In genomic region chr2:32262105-32262504, GRCh38 we compare ENCODE assay signal across 19 cellular contexts. TPM values are rescaled to one million over a fixed set of nuclear protein-coding genes. Genes with fewer than 3 reads are reported as not detected.
DNase-seq lines count a peak whose midpoint lies in the region; ATAC-seq and TF ChIP-seq lines count a peak whose summit lies in the region.
"Had no signal": no experiment of that assay in that cellular context is flagged by ENCODE, and none has a peak within 500 bp of the region (broad histone marks: within the 10 kb centered on the region; RNA-seq: fewer than 3 reads in every experiment).

No MANE protein-coding gene starts in this region.

- H3K4me1 ChIP-seq in OCI-LY3 (ENCODE audit: low read length) = peaks cover 19% of the 10 kb centered on the region
- H3K4me1 ChIP-seq in left ventricle myocardium inferior = peaks cover 6% of the 10 kb centered on the region
- H3K4me1 ChIP-seq in neural progenitor cell = no peaks in the 10 kb centered on the region
- H3K4me1 ChIP-seq: BLaER1, thyroid gland had no signal

- TF ChIP-seq CTCF in OCI-LY3 (IDR thresholded peaks at IDR 0.05; ENCODE audit: low read depth, low read length) (no peak), left ventricle myocardium inferior (IDR thresholded peaks at IDR 0.05; ENCODE audit: borderline replicate concordance) (no peak), neural progenitor cell (IDR thresholded peaks at IDR 0.05) (no peak)
- TF ChIP-seq CTCF in activated CD8-positive, alpha-beta T cell treated with anti-CD3 and anti-CD28 coated beads for 36 hours (IDR thresholded peaks at IDR 0.05) = no peak

- no peaks in the 10 kb centered on the region for H4K20me1 ChIP-seq in OCI-LY3 (ENCODE audit: insufficient read depth, low read length)
- H4K20me1 ChIP-seq in neural progenitor cell (ENCODE audit: low read depth) = no peaks in the 10 kb centered on the region
- H4K20me1 ChIP-seq: BLaER1 had no signal

- H3K9me3 Mint-ChIP-seq in activated CD8-positive, alpha-beta T cell treated with anti-CD3 and anti-CD28 coated beads for 36 hours = no peaks in the 10 kb centered on the region
- no peaks in the 10 kb centered on the region for H3K9me3 Mint-ChIP-seq in neural progenitor cell

- H2AFZ ChIP-seq in OCI-LY3 (ENCODE audit: low read depth, low read length) (no peak overlapping the region), neural progenitor cell (replicated peaks) (no peak overlapping the region)

- H3K27me3 ChIP-seq in OCI-LY3 (ENCODE audit: low read depth, low read length) = no peaks in the 10 kb centered on the region
- no peaks in the 10 kb centered on the region for H3K27me3 ChIP-seq in left ventricle myocardium inferior (ENCODE audit: low read depth)
- H3K27me3 ChIP-seq in neural progenitor cell = peaks cover 10% of the 10 kb centered on the region
- H3K27me3 ChIP-seq: BLaER1, ovary, thyroid gland had no signal

- H3K27ac ChIP-seq in OCI-LY3 (ENCODE audit: low read length) (no peak overlapping the region), left ventricle myocardium inferior (replicated peaks) (peak overlapping the region; percentile 16), neural progenitor cell (no peak overlapping the region)
- H3K27ac ChIP-seq: BLaER1, ovary, thyroid gland had no signal

- H3K9ac ChIP-seq in OCI-LY3 (ENCODE audit: low read length) (no peak overlapping the region), neural progenitor cell (no peak overlapping the region)
- H3K9ac ChIP-seq: BLaER1 had no signal

- H3K4me3 ChIP-seq in OCI-LY3 (ENCODE audit: low read length) (no peak overlapping the region), left ventricle myocardium inferior (no peak overlapping the region), neural progenitor cell (no peak overlapping the region)
- H3K4me3 ChIP-seq: BLaER1, ovary, smooth muscle cell, thyroid gland had no signal

- H3K36me3 ChIP-seq in OCI-LY3 (replicated peaks; ENCODE audit: low read depth, low read length) (no peaks in the 10 kb centered on the region), left ventricle myocardium inferior (no peaks in the 10 kb centered on the region), neural progenitor cell (no peaks in the 10 kb centered on the region)
- H3K36me3 ChIP-seq: BLaER1, ovary, thyroid gland had no signal

- H3F3A ChIP-seq in neural progenitor cell (ENCODE audit: low read depth) = no peaks in the 10 kb centered on the region

- H3K27ac Mint-ChIP-seq in activated CD8-positive, alpha-beta T cell treated with anti-CD3 and anti-CD28 coated beads for 36 hours = no peak overlapping the region
- H3K27ac Mint-ChIP-seq in neural progenitor cell = no peak overlapping the region
- H3K27ac Mint-ChIP-seq: activated CD8-positive, alpha-beta memory T cell treated with anti-CD3 and anti-CD28 coated beads, Interleukin-2, amount 10 ng/mL, durations not matched to agents 7 days and 5 days; T-helper 17 cell had no signal

- H3K79me2 ChIP-seq in OCI-LY3 (ENCODE audit: low read length) = no peaks in the 10 kb centered on the region
- no peaks in the 10 kb centered on the region for H3K79me2 ChIP-seq in neural progenitor cell (ENCODE audit: low read depth)

- peaks cover 2% of the 10 kb centered on the region for H3K27me3 Mint-ChIP-seq in activated CD8-positive, alpha-beta T cell treated with anti-CD3 and anti-CD28 coated beads for 36 hours
- peaks cover 5% of the 10 kb centered on the region for H3K27me3 Mint-ChIP-seq in neural progenitor cell (ENCODE audit: insufficient read depth, low read depth)
- H3K27me3 Mint-ChIP-seq: activated CD8-positive, alpha-beta memory T cell treated with anti-CD3 and anti-CD28 coated beads, Interleukin-2, amount 10 ng/mL, durations not matched to agents 7 days and 5 days had no signal

- CTCF ChIA-PET in activated CD8-positive, alpha-beta T cell treated with anti-CD3 and anti-CD28 coated beads for 36 hours (lab: Charles Lee) = no interaction called here

- H3K9me3 ChIP-seq in OCI-LY3 (ENCODE audit: insufficient read depth, low read length) (no peaks in the 10 kb centered on the region), left ventricle myocardium inferior (replicated peaks) (no peaks in the 10 kb centered on the region), neural progenitor cell (ENCODE audit: low read depth) (no peaks in the 10 kb centered on the region)
- H3K9me3 ChIP-seq: BLaER1, ovary, thyroid gland had no signal

- H3K36me3 Mint-ChIP-seq in activated CD8-positive, alpha-beta T cell treated with anti-CD3 and anti-CD28 coated beads for 36 hours (ENCODE audit: low read depth) = no peaks in the 10 kb centered on the region
- no peaks in the 10 kb centered on the region for H3K36me3 Mint-ChIP-seq in neural progenitor cell
- H3K36me3 Mint-ChIP-seq: activated CD8-positive, alpha-beta memory T cell treated with anti-CD3 and anti-CD28 coated beads, Interleukin-2, amount 10 ng/mL, durations not matched to agents 7 days and 5 days had no signal

- ATAC-seq in sciatic nerve (peak; percentile 48), HG02885 (IDR thresholded peaks at IDR 0.05; ENCODE audit: poor library complexity, unreplicated experiment) (no peak)
- ATAC-seq in activated CD8-positive, alpha-beta T cell treated with anti-CD3 and anti-CD28 coated beads for 36 hours = no peak
- ATAC-seq: activated CD8-positive, alpha-beta memory T cell treated with anti-CD3 and anti-CD28 coated beads, Interleukin-2, amount 10 ng/mL, durations not matched to agents 7 days and 5 days; T-helper 17 cell had no signal

- peaks cover 2% of the 10 kb centered on the region for H3K4me1 Mint-ChIP-seq in activated CD8-positive, alpha-beta T cell treated with anti-CD3 and anti-CD28 coated beads for 36 hours (ENCODE audit: low read depth)
- H3K4me1 Mint-ChIP-seq in neural progenitor cell = peaks cover 2% of the 10 kb centered on the region

- DNase-seq in Kasumi-1 (lab: John Stamatoyannopoulos, UW) = peak; percentile 78 to 89
- no peak for DNase-seq in left ventricle myocardium inferior
- no peak for DNase-seq in sciatic nerve (ENCODE audit: low spot score)
- no peak for DNase-seq in activated CD8-positive, alpha-beta T cell treated with anti-CD3 and anti-CD28 coated beads for 36 hours
- DNase-seq in neural progenitor cell (ENCODE audit: low spot score) = no peak
- DNase-seq: activated CD4-positive, CD25-positive, alpha-beta regulatory T cell treated with anti-CD3 and anti-CD28 coated beads, Interleukin-2, amount 50 U/mL, for 72 hours; activated CD8-positive, alpha-beta memory T cell treated with anti-CD3 and anti-CD28 coated beads, Interleukin-2, amount 10 ng/mL, durations not matched to agents 7 days and 5 days; activated effector memory CD4-positive, alpha-beta T cell treated with Interleukin-2 at 50 U/mL for 16 hours; cerebellar nuclear complex; NCI-H1436; NCI-H82; ovary; T-helper 17 cell; thyroid gland had no signal

- H3K4me3 Mint-ChIP-seq in activated CD8-positive, alpha-beta T cell treated with anti-CD3 and anti-CD28 coated beads for 36 hours = no peak overlapping the region
- H3K4me3 Mint-ChIP-seq in neural progenitor cell = no peak overlapping the region
- H3K4me3 Mint-ChIP-seq: activated CD8-positive, alpha-beta memory T cell treated with anti-CD3 and anti-CD28 coated beads, Interleukin-2, amount 10 ng/mL, durations not matched to agents 7 days and 5 days; T-helper 17 cell had no signal

- H3K4me2 ChIP-seq in OCI-LY3 (ENCODE audit: low read length) (0 out of 2 replicates have a peak overlapping the region, but pooled peaks have one; percentile 10), neural progenitor cell (no peak overlapping the region)
- H3K4me2 ChIP-seq: BLaER1, smooth muscle cell had no signal

- intact Hi-C loops in left ventricle myocardium inferior (cut with micrococcal nuclease) (no loop called here), sciatic nerve (cut with DNase I) (no loop called here)
- intact Hi-C loops in activated CD8-positive, alpha-beta T cell treated with anti-CD3 and anti-CD28 coated beads for 36 hours (cut with micrococcal nuclease) = no loop called here

- POLR2A ChIA-PET in activated CD8-positive, alpha-beta T cell treated with anti-CD3 and anti-CD28 coated beads for 36 hours (lab: Charles Lee) = no interaction called here

RNA-seq across cellular contexts. Expression of gene NLRC4, which starts 2.6 kb away (rescaled TPM):
- total RNA-seq in left ventricle myocardium inferior (0.96 TPM), sciatic nerve (3.1 TPM), neural progenitor cell (ENCODE audit: low replicate concordance) (not detected in 2 replicates)
- total RNA-seq in activated CD8-positive, alpha-beta T cell treated with anti-CD3 and anti-CD28 coated beads for 36 hours = not detected
- total RNA-seq: H1, smooth muscle cell had no signal

RNA-seq across cellular contexts. Expression of gene YIPF4, which starts 15.6 kb away (rescaled TPM):
- 70.1 TPM for total RNA-seq in left ventricle myocardium inferior
- total RNA-seq in sciatic nerve = 72.0 TPM
- total RNA-seq in activated CD8-positive, alpha-beta T cell treated with anti-CD3 and anti-CD28 coated beads for 36 hours = 10 to 100 TPM; 32.1 to 40.5 TPM
- total RNA-seq in neural progenitor cell (ENCODE audit: low replicate concordance) = 21.5 and 29.0 TPM in 2 replicates

Comparison
In these comparisons a context has a peak if more than half of its experiments do, and no peak if none do; other contexts are left out.
1. DNase-seq: peak in Kasumi-1 (2 of 2); none in left ventricle myocardium inferior (single experiment), sciatic nerve (single experiment), activated CD8-positive, alpha-beta T cell treated with anti-CD3 and anti-CD28 coated beads for 36 hours (single experiment) and neural progenitor cell (single experiment).